Comparison of ENCODE assay signal across 12 cellular contexts in the genomic region with DNA sequence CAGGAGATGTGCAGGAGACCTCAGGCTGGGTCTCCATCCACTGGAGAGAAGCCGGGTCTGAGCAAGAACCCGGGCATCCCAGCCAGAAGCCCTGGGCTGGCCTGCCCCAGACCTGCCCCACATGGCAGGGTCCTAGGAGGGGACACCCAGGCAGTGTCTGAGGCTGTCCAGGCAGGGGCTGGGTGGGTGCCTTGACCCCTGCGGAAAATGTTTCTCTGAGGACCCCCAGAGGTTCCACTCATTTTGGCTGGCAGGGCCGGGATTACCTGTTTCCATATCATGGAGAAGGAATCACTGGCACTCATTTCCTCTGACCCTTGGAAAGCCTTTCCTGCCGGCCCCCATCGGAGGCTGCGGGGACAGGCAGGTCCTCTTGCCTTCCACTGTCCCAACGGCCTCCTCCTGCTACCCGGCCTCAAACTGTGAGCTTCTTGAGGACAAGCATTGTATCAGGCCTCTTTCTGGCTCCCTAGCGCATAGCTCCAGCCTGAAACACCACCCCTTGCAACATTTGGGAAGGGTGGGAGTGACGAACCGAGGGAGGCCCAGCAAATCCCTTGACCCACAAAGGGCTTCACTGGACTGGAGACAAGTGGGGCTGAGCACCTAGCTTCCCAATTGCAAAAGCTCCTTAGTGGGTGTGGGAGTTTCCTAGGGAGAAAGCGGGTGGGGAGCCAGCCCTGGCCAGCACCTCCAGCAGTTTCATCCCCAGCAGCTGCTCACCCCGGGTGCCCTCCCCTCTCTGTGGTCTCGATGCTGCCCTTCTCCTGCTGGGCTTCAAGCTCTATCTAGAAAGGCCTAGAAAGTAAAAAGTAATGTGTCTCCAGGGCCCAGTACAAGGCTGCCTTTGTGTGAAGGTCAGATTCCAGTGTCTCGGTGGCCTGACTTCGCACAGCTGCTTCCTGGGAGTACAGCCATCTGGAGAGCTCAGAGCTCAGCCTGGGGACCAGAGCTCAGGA. TPM values are rescaled to one million over a fixed set of nuclear protein-coding genes. Genes with fewer than 3 reads are reported as not detected.
DNase-seq lines count a peak whose midpoint lies in the region; ATAC-seq, FAIRE-seq and TF ChIP-seq lines count a peak whose summit lies in the region.
"Had no signal": no experiment of that assay in that cellular context is flagged by ENCODE, and none has a peak within 500 bp of the region (broad histone marks: within the 10 kb centered on the region; RNA-seq: fewer than 3 reads in every experiment).

No MANE protein-coding gene starts in this region.

- intact Hi-C loops in colonic mucosa (cut with DNase I) (no loop called here), kidney (cut with DNase I) (no loop called here), sigmoid colon (cut with DNase I) (no loop called here)

- whole genome bisulfite sequencing in H9 (ENCODE audit: extremely low coverage, insufficient read length, low lambda C conversion rate), result no CpG with 5 or more reads among the region's 17 CpGs
- WGBS in sigmoid colon, 2 donors, result 77 to 85% methylated on average over 17 of the region's 17 CpGs

- TF ChIP-seq EP300 in sigmoid colon (IDR thresholded peaks at IDR 0.05), result no peak

- no peak overlapping the region for H3T11ph ChIP-seq in H9 (ENCODE audit: low read length)

- TF ChIP-seq POLR2A in sigmoid colon (IDR thresholded peaks at IDR 0.05), result no peak

- H3K9me3 ChIP-seq in H9 (ENCODE audit: control insufficient read depth, low read depth, low read length) (no peaks in the 10 kb centered on the region), colonic mucosa (no peaks in the 10 kb centered on the region), kidney (ENCODE audit: control insufficient read depth in 1 of 2, low read length in 2 of 2) (no peaks in the 10 kb centered on the region), sigmoid colon (no peaks in the 10 kb centered on the region)
- H3K9me3 ChIP-seq: BE2C had no signal

- no peaks in the 10 kb centered on the region for H4K20me1 ChIP-seq in H9 (ENCODE audit: control insufficient read depth, insufficient read depth, insufficient read length)

- no peak overlapping the region for H3K23ac ChIP-seq in H9 (ENCODE audit: insufficient read length, low read depth, low read length)

- no peak overlapping the region for H2BK120ac ChIP-seq in H9 (ENCODE audit: low read depth, low read length, poor library complexity, severe bottlenecking)

- no peak overlapping the region for H3K56ac ChIP-seq in H9 (ENCODE audit: insufficient read length, low read depth, low read length)

- H4K5ac ChIP-seq in H9 (ENCODE audit: insufficient read length, low read depth, low read length), result no peak overlapping the region

- no peaks in the 10 kb centered on the region for H3K9me3 Mint-ChIP-seq in H9

- FAIRE-seq in kidney (lab: Jason Lieb, UNC), result no peak
- FAIRE-seq: GM18507, RCC 7860 had no signal

- TF ChIP-seq CTCF in H9 (conservative IDR thresholded peaks at IDR 0.05) (no peak), colonic mucosa (IDR thresholded peaks at IDR 0.05) (no peak), kidney (IDR thresholded peaks at IDR 0.05; ENCODE audit: borderline replicate concordance, extremely low read depth, insufficient read depth) (no peak), sigmoid colon (IDR thresholded peaks at IDR 0.05) (no peak)

- peaks cover 6 to 7% of the 10 kb centered on the region in 2 experiments; a peak in 3 of 4 replicates for H3K4me1 Mint-ChIP-seq in H9

- H3K4me2 ChIP-seq in H9 (ENCODE audit: insufficient read depth, insufficient read length, low read length), result no peak overlapping the region

- no peak overlapping the region for H2BK12ac ChIP-seq in H9 (ENCODE audit: insufficient read length, low read depth, low read length)

- H3K27ac ChIP-seq in H9 (ENCODE audit: insufficient read length, low read depth, low read length) (no peak overlapping the region), colonic mucosa (no peak overlapping the region), kidney (ENCODE audit: low read depth in 2 of 2, low read length in 2 of 2) (no peak overlapping the region), sigmoid colon (peak overlapping the region; percentile 7 to 42 (median 26))

- H3K27ac Mint-ChIP-seq in H9, result no peak overlapping the region

- H3K9ac ChIP-seq in H9 (ENCODE audit: extremely low read depth, insufficient read length, low read length) (no peak overlapping the region), colonic mucosa (ENCODE audit: low read depth in 2 of 2, low read length in 2 of 2) (no peak overlapping the region), kidney (ENCODE audit: low read length in 2 of 2) (no peak overlapping the region)

- H3K36me3 ChIP-seq in colonic mucosa, result no peaks in the 10 kb centered on the region
- no peaks in the 10 kb centered on the region for H3K36me3 ChIP-seq in kidney (ENCODE audit: control insufficient read depth in 1 of 2, insufficient read depth in 2 of 2, low read length in 2 of 2)
- H3K36me3 ChIP-seq in sigmoid colon, result no peaks in the 10 kb centered on the region
- H3K36me3 ChIP-seq: BE2C had no signal

- H2AK5ac ChIP-seq in H9 (ENCODE audit: insufficient read length, low read length), result no peak overlapping the region

- peaks cover 2% of the 10 kb centered on the region for H3K27me3 Mint-ChIP-seq in H9 (ENCODE audit: low read depth)

- no peak overlapping the region for H3K18ac ChIP-seq in H9 (ENCODE audit: insufficient read length, low read depth, low read length)

- no peaks in the 10 kb centered on the region for H3K79me1 ChIP-seq in H9 (ENCODE audit: insufficient read depth, low read depth, low read length, poor library complexity, severe bottlenecking)

- no peak overlapping the region for H3K4me3 Mint-ChIP-seq in H9

- no peak overlapping the region for H4K8ac ChIP-seq in H9 (replicated peaks; ENCODE audit: insufficient read length, low read depth, low read length)

- H2BK20ac ChIP-seq in H9 (ENCODE audit: low read depth, low read length, poor library complexity, severe bottlenecking), result no peak overlapping the region

- H3K36me3 Mint-ChIP-seq in H9 (ENCODE audit: insufficient read depth in 1 of 3, low read depth in 3 of 3), result no peaks in the 10 kb centered on the region

- DNase-seq in H9 (peak; percentile 21), colonic mucosa (peak; percentile 16), kidney (peak; percentile 73), sigmoid colon (no peak), NK-92 (lab: John Stamatoyannopoulos, UW; ENCODE audit: unreplicated experiment) (no peak), T1000 (lab: John Stamatoyannopoulos, UW) (no peak)
- DNase-seq: BE2C, NCI-H2171 treated with DMSO at 0.1 percent for 48 hours had no signal

- H3K79me2 ChIP-seq in H9 (ENCODE audit: insufficient read depth, low read length), result no peaks in the 10 kb centered on the region

- no peak overlapping the region for H2AFZ ChIP-seq in H9 (ENCODE audit: low read length)

- H2BK15ac ChIP-seq in H9 (ENCODE audit: low read depth, low read length), result no peak overlapping the region

- H2BK5ac ChIP-seq in H9 (ENCODE audit: insufficient read length, low read length), result no peak overlapping the region

- no peaks in the 10 kb centered on the region for H3K23me2 ChIP-seq in H9 (ENCODE audit: insufficient read length, low read depth, low read length, poor library complexity, severe bottlenecking)

- H3K14ac ChIP-seq in H9 (ENCODE audit: insufficient read depth, low read length), result no peak overlapping the region; the same call in 1 of the 2 replicates

- H4K91ac ChIP-seq in H9 (ENCODE audit: insufficient read length, low read depth, low read length), result no peak overlapping the region

- H3K4ac ChIP-seq in H9 (ENCODE audit: low read depth, low read length), result no peak overlapping the region

- ATAC-seq in HG03139 (IDR thresholded peaks at IDR 0.05; ENCODE audit: unreplicated experiment), result no peak
- no peak for ATAC-seq in HG02884 (IDR thresholded peaks at IDR 0.05; ENCODE audit: unreplicated experiment)

- H3K4me3 ChIP-seq in colonic mucosa, result no peak overlapping the region
- no peak overlapping the region for H3K4me3 ChIP-seq in kidney (ENCODE audit: low read length in 2 of 2)
- H3K4me3 ChIP-seq in sigmoid colon, result no peak overlapping the region

- H3K27me3 ChIP-seq in H9 (ENCODE audit: insufficient read depth, low read length) (no peaks in the 10 kb centered on the region), colonic mucosa (no peaks in the 10 kb centered on the region), sigmoid colon (no peaks in the 10 kb centered on the region)
- H3K27me3 ChIP-seq: BE2C had no signal

- H3K4me1 ChIP-seq in H9 (ENCODE audit: insufficient read depth, low read length), result no peaks in the 10 kb centered on the region
- peaks cover 4% of the 10 kb centered on the region for H3K4me1 ChIP-seq in colonic mucosa
- H3K4me1 ChIP-seq in kidney (ENCODE audit: control insufficient read depth in 1 of 2, insufficient read depth in 1 of 2, low read depth in 1 of 2, low read length in 2 of 2), result peaks cover 0 to 2% of the 10 kb centered on the region in 2 donors
- H3K4me1 ChIP-seq in sigmoid colon, result peaks cover 0 to 11% (median 7%) of the 10 kb centered on the region in 4 donors

RNA-seq across cellular contexts. Expression of a gene that starts 29.7 kb away (rescaled TPM):
- 2.2 and 3.2 TPM in 2 replicates for total RNA-seq in H9 (2021)
- total RNA-seq in colonic mucosa, result under 1 TPM; 0.58 to 0.59 TPM
- 0.13 TPM for total RNA-seq in kidney
- polyA plus RNA-seq in kidney (ENCODE audit: insufficient read depth, low read depth, low replicate concordance), result 0.86 TPM
- total RNA-seq in sigmoid colon, result 1 to 10 TPM; 1.3 to 3.9 (median 2.2) TPM
- polyA plus RNA-seq in sigmoid colon, result under 1 TPM; 0.23 to 0.60 (median 0.51) TPM

RNA-seq across cellular contexts. Expression of a gene that starts 55.5 kb away (rescaled TPM):
- 38.9 and 40.2 TPM in 2 replicates for total RNA-seq in H9 (2021)
- total RNA-seq in colonic mucosa, result 100 to 1,000 TPM; 203 to 264 TPM
- 97.2 TPM for total RNA-seq in kidney
- polyA plus RNA-seq in kidney (ENCODE audit: insufficient read depth, low read depth, low replicate concordance), result 67.5 TPM
- 100 to 1,000 TPM in 1 of 4 donors, 10 to 100 TPM in 3; 74.9 to 106 (median 93.9) TPM for total RNA-seq in sigmoid colon
- 10 to 100 TPM; 78.1 to 85.1 (median 79.5) TPM for polyA plus RNA-seq in sigmoid colon

RNA-seq across cellular contexts. Expression of a gene that starts 59.7 kb away (rescaled TPM):
- total RNA-seq in H9 (2021) (0.13 and 0.35 TPM in 2 replicates), colonic mucosa (10 to 100 TPM; 42.6 to 54.5 TPM), kidney (31.1 TPM), sigmoid colon (10 to 100 TPM in 3 of 4 donors, 1 to 10 TPM in 1; 7.4 to 17.8 (median 11.4) TPM)
- polyA plus RNA-seq in kidney (ENCODE audit: insufficient read depth, low read depth, low replicate concordance) (19.9 TPM), sigmoid colon (10 to 100 TPM; 16.8 to 26.1 (median 21.8) TPM)

Comparison
In these comparisons a context has a peak if more than half of its experiments do, and no peak if none do; other contexts are left out.
1. DNase-seq: peak in H9 (single experiment), colonic mucosa (single experiment) and kidney (single experiment); none in sigmoid colon (single experiment), NK-92 (single experiment) and T1000 (single experiment).
2. H3K27ac ChIP-seq: peak in sigmoid colon (4 of 4); none in H9 (single experiment), colonic mucosa (single experiment) and kidney (0 of 2).